Comparison of ENCODE assay signal across 10 cellular contexts in the genomic region with DNA sequence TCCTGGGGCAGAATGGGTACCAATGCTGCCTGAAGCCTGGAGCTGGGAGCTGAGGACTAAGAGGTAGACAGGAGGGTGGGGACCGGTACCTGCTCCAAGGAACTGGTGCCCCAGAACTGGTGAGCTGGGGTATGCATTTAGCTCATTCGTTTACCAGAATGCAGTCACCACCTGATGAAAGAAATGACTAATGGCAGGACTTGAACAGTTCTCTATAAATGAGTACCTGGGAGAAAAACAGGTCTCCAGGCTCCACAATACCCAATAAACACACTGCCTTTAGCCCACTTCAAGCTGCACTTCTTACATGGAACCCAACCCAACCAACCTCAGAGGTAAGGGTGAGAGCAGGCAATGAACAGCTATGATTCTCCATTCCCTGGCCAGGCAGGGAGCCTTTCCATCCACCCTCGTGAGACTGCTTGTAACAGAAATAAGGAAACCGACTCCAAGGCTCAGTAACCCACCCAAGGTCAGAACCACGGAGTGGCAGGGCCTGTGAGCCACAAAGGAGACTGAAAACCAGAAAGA. TPM values are rescaled to one million over a fixed set of nuclear protein-coding genes. Genes with fewer than 3 reads are reported as not detected.
DNase-seq lines count a peak whose midpoint lies in the region; ATAC-seq, FAIRE-seq and TF ChIP-seq lines count a peak whose summit lies in the region.
"Had no signal": no experiment of that assay in that cellular context is flagged by ENCODE, and none has a peak within 500 bp of the region (broad histone marks: within the 10 kb centered on the region; RNA-seq: fewer than 3 reads in every experiment).

No MANE protein-coding gene starts in this region.

- no peak for TF ChIP-seq POLR2A in endothelial cell of umbilical vein (IDR thresholded peaks at IDR 0.05; ENCODE audit: low read depth, low read length)

- H3K36me3 Mint-ChIP-seq in activated T-cell treated with anti-CD3 and anti-CD28 coated beads, Interleukin-2, amount 50 U/mL, for 4 hours (ENCODE audit: insufficient read depth): peaks cover 22% of the 10 kb centered on the region
- peaks cover 72% of the 10 kb centered on the region for H3K36me3 Mint-ChIP-seq in stimulated activated effector memory CD8-positive, alpha-beta T cell treated with anti-CD3 and anti-CD28 coated beads, Interleukin-12 subunit alpha, Interleukin-12 subunit beta, amount 100 ng/mL, for 72 hours

- peaks cover 5% of the 10 kb centered on the region for H4K20me1 ChIP-seq in OCI-LY1 (ENCODE audit: insufficient read depth, low read length)
- peaks cover 4% of the 10 kb centered on the region for H4K20me1 ChIP-seq in endothelial cell of umbilical vein (replicated peaks; ENCODE audit: control insufficient read depth, extremely low read depth, insufficient read depth, low read length)

- no peak overlapping the region for H3K4me3 Mint-ChIP-seq in activated T-cell treated with anti-CD3 and anti-CD28 coated beads, Interleukin-2, amount 50 U/mL, for 4 hours
- peak overlapping the region; percentile 58 for H3K4me3 Mint-ChIP-seq in stimulated activated effector memory CD8-positive, alpha-beta T cell treated with anti-CD3 and anti-CD28 coated beads, Interleukin-12 subunit alpha, Interleukin-12 subunit beta, amount 100 ng/mL, for 72 hours

- H3K9me2 ChIP-seq in OCI-LY1 (ENCODE audit: low read depth, low read length): no peaks in the 10 kb centered on the region

- H3K9me3 Mint-ChIP-seq in activated T-cell treated with anti-CD3 and anti-CD28 coated beads, Interleukin-2, amount 50 U/mL, for 4 hours: no peaks in the 10 kb centered on the region
- H3K9me3 Mint-ChIP-seq in stimulated activated effector memory CD8-positive, alpha-beta T cell treated with anti-CD3 and anti-CD28 coated beads, Interleukin-12 subunit alpha, Interleukin-12 subunit beta, amount 100 ng/mL, for 72 hours: no peaks in the 10 kb centered on the region

- H3K27ac ChIP-seq in OCI-LY1 (ENCODE audit: low read depth, low read length, poor library complexity, severe bottlenecking): no peak overlapping the region
- peak overlapping the region; percentile 83 for H3K27ac ChIP-seq in endothelial cell of umbilical vein (ENCODE audit: insufficient read depth, low read depth, low read length)
- H3K27ac ChIP-seq: KMS-11 had no signal

- H3K27me3 ChIP-seq in OCI-LY1 (ENCODE audit: insufficient read depth, low read length) (no peaks in the 10 kb centered on the region), endothelial cell of umbilical vein (ENCODE audit: control insufficient read depth in 2 of 2, insufficient read depth in 2 of 2, low read length in 2 of 2) (no peaks in the 10 kb centered on the region)

- H2AFZ ChIP-seq in OCI-LY1 (ENCODE audit: low read length) (no peak overlapping the region), endothelial cell of umbilical vein (ENCODE audit: low read depth, low read length) (no peak overlapping the region)

- intact Hi-C loops in endothelial cell of umbilical vein (cut with micrococcal nuclease) (loop anchor here (1.0 kb wide), 2 partner anchors 8 to 12 kb away; no protein-coding TSS in a partner anchor), posterior cingulate gyrus (cut with DNase I) (no loop called here)

- H3K9me3 ChIP-seq in OCI-LY1 (ENCODE audit: low read length) (no peaks in the 10 kb centered on the region), endothelial cell of umbilical vein (replicated peaks; ENCODE audit: control insufficient read depth, insufficient read depth, low read length) (no peaks in the 10 kb centered on the region)

- no peak for DNase-seq in activated T-cell treated with anti-CD3 and anti-CD28 coated beads, Interleukin-2, amount 50 U/mL, for 4 hours
- DNase-seq in activated T-cell treated with anti-CD3 and anti-CD28 coated beads, Interleukin-2, amount 50 U/mL, for 1 hour: no peak
- DNase-seq in endothelial cell of umbilical vein (ENCODE audit: low read depth, low spot score) (peak; percentile 55), posterior cingulate gyrus (no peak), OCI-M1 (lab: John Stamatoyannopoulos, UW) (no peak)
- peak in 1 of 2 donors; percentile 76 for DNase-seq in stimulated activated effector memory CD8-positive, alpha-beta T cell treated with anti-CD3 and anti-CD28 coated beads, Interleukin-12 subunit alpha, Interleukin-12 subunit beta, amount 100 ng/mL, for 72 hours (ENCODE audit: low spot score in 2 of 2)
- DNase-seq: NCI-H82 had no signal

- H3K9ac ChIP-seq in OCI-LY1 (ENCODE audit: low read length) (no peak overlapping the region), endothelial cell of umbilical vein (replicated peaks; ENCODE audit: extremely low read depth, insufficient read depth, low read length) (peak overlapping the region; percentile 18)
- H3K9ac ChIP-seq: KMS-11 had no signal

- H3K4me1 Mint-ChIP-seq in activated T-cell treated with anti-CD3 and anti-CD28 coated beads, Interleukin-2, amount 50 U/mL, for 4 hours (ENCODE audit: low read depth): peaks cover 77% of the 10 kb centered on the region
- peaks cover 66% of the 10 kb centered on the region for H3K4me1 Mint-ChIP-seq in stimulated activated effector memory CD8-positive, alpha-beta T cell treated with anti-CD3 and anti-CD28 coated beads, Interleukin-12 subunit alpha, Interleukin-12 subunit beta, amount 100 ng/mL, for 72 hours

- H3K27ac Mint-ChIP-seq in stimulated activated effector memory CD8-positive, alpha-beta T cell treated with anti-CD3 and anti-CD28 coated beads, Interleukin-12 subunit alpha, Interleukin-12 subunit beta, amount 100 ng/mL, for 72 hours: peak overlapping the region; percentile 93

- TF ChIP-seq CTCF in OCI-LY1 (IDR thresholded peaks at IDR 0.05; ENCODE audit: low read length): no peak
- no peak for TF ChIP-seq CTCF in endothelial cell of umbilical vein (IDR thresholded peaks at IDR 0.05; ENCODE audit: extremely low read depth in 1 of 2, insufficient read depth in 1 of 2, low read depth in 1 of 2, low read length in 2 of 2)

- dilution Hi-C loops in endothelial cell of umbilical vein (cut with MboI; ENCODE audit: extremely low pct_ligation_motif_present, low sequenced_read_pairs): no loop called here

- peaks cover 28% of the 10 kb centered on the region for H3K36me3 ChIP-seq in OCI-LY1 (ENCODE audit: insufficient read depth, low read length)
- peaks cover 2 to 7% of the 10 kb centered on the region in 2 experiments for H3K36me3 ChIP-seq in endothelial cell of umbilical vein (ENCODE audit: control insufficient read depth in 2 of 2, extremely low read depth in 1 of 2, insufficient read depth in 2 of 2, low read length in 2 of 2)

- CTCF ChIA-PET in endothelial cell of umbilical vein (lab: Charles Lee): interaction anchor here (0.7 to 3.2 kb wide), 9 partner anchors 9 to 127 kb away, joined by 3 to 24 read pairs (median 3); a partner anchor contains a TSS

- no peak overlapping the region for H3K4me3 ChIP-seq in OCI-LY1 (ENCODE audit: low read depth, low read length, poor library complexity, severe bottlenecking)
- H3K4me3 ChIP-seq in endothelial cell of umbilical vein (replicated peaks in 1 of 3; ENCODE audit: insufficient read depth in 1 of 3, low read depth in 1 of 3, low read length in 3 of 3): peak overlapping the region in 1 of 3 experiments; percentile 3

- no TSS peak for BruUV-seq in endothelial cell of umbilical vein (replicated peaks; lab: Mats Ljungman, UMichigan)

- H3K4me1 ChIP-seq in OCI-LY1 (ENCODE audit: insufficient read depth, low read length, severe bottlenecking): peaks cover 41% of the 10 kb centered on the region
- H3K4me1 ChIP-seq in endothelial cell of umbilical vein (ENCODE audit: control insufficient read depth, extremely low read depth, insufficient read depth, low read length): peaks cover 100% of the 10 kb centered on the region

- peaks cover 62% of the 10 kb centered on the region for H3K79me2 ChIP-seq in OCI-LY1 (ENCODE audit: insufficient read depth, low read length)
- H3K79me2 ChIP-seq in endothelial cell of umbilical vein (ENCODE audit: control insufficient read depth, insufficient read depth, low read length): peaks cover 99% of the 10 kb centered on the region

- ATAC-seq in activated T-cell treated with anti-CD3 and anti-CD28 coated beads, Interleukin-2, amount 50 U/mL, for 4 hours: peak; percentile 82 to 86
- peak; percentile 89 for ATAC-seq in stimulated activated effector memory CD8-positive, alpha-beta T cell treated with anti-CD3 and anti-CD28 coated beads, Interleukin-12 subunit alpha, Interleukin-12 subunit beta, amount 100 ng/mL, for 72 hours
- ATAC-seq in GM18873 (IDR thresholded peaks at IDR 0.05; ENCODE audit: low FRiP score, unreplicated experiment): no peak

- FAIRE-seq in endothelial cell of umbilical vein (lab: Jason Lieb, UNC): no peak

- POLR2A ChIA-PET in endothelial cell of umbilical vein (lab: Charles Lee): interaction anchor here (1.3 to 2.7 kb wide), 2 partner anchors 9 to 14 kb away, joined by 4 to 11 read pairs; no protein-coding TSS in a partner anchor

- no peaks in the 10 kb centered on the region for H3F3A ChIP-seq in OCI-LY1 (ENCODE audit: insufficient read depth, low read length)

- no peaks in the 10 kb centered on the region for H3K9me1 ChIP-seq in endothelial cell of umbilical vein (replicated peaks; ENCODE audit: control insufficient read depth, extremely low read depth, insufficient read depth, low read length)

- peak overlapping the region; percentile 5; the same call in 1 of the 2 replicates for H3K4me2 ChIP-seq in OCI-LY1 (ENCODE audit: low read length)
- peak overlapping the region; percentile 63 for H3K4me2 ChIP-seq in endothelial cell of umbilical vein (ENCODE audit: insufficient read depth, low read length)
- H3K4me2 ChIP-seq: KMS-11 had no signal

- no peaks in the 10 kb centered on the region for H3K27me3 Mint-ChIP-seq in activated T-cell treated with anti-CD3 and anti-CD28 coated beads, Interleukin-2, amount 50 U/mL, for 4 hours (ENCODE audit: low read depth)

RNA-seq across cellular contexts. Expression of a gene that starts 15.4 kb away (rescaled TPM):
- total RNA-seq in activated T-cell treated with anti-CD3 and anti-CD28 coated beads, Interleukin-2, amount 50 U/mL, for 4 hours: 100 to 1,000 TPM; 253 to 300 (median 258) TPM
- 968 and 982 TPM in 2 replicates for total RNA-seq in endothelial cell of umbilical vein
- polyA plus RNA-seq in endothelial cell of umbilical vein: 1,861 and 1,972 TPM in 2 replicates
- 1,632 and 1,874 TPM in 2 replicates for polyA plus RNA-seq in endothelial cell of umbilical vein (2011; cell fraction: cytosol; rRNA removed)
- polyA plus RNA-seq in endothelial cell of umbilical vein (2011; cell fraction: nucleus; rRNA removed): 571 and 678 TPM in 2 replicates
- 1,466 and 1,504 TPM in 2 replicates for polyA plus RNA-seq in endothelial cell of umbilical vein (2012)
- polyA minus RNA-seq in endothelial cell of umbilical vein: 1,622 and 1,688 TPM in 2 replicates
- 59.7 TPM for polyA minus RNA-seq in endothelial cell of umbilical vein (2011; cell fraction: cytosol; rRNA and poly(A)+ RNA removed)
- 209 and 300 TPM in 2 replicates for polyA minus RNA-seq in endothelial cell of umbilical vein (2011; cell fraction: nucleus; rRNA and poly(A)+ RNA removed)

RNA-seq across cellular contexts. Expression of a gene that starts 48.5 kb away (rescaled TPM):
- 1 to 10 TPM; 1.9 to 3.2 (median 2.2) TPM for total RNA-seq in activated T-cell treated with anti-CD3 and anti-CD28 coated beads, Interleukin-2, amount 50 U/mL, for 4 hours
- 5.5 and 9.0 TPM in 2 replicates for total RNA-seq in endothelial cell of umbilical vein
- 5.8 and 6.9 TPM in 2 replicates for polyA plus RNA-seq in endothelial cell of umbilical vein
- polyA plus RNA-seq in endothelial cell of umbilical vein (2011; cell fraction: cytosol; rRNA removed): 4.6 and 5.5 TPM in 2 replicates
- 11.0 and 11.4 TPM in 2 replicates for polyA plus RNA-seq in endothelial cell of umbilical vein (2011; cell fraction: nucleus; rRNA removed)
- polyA plus RNA-seq in endothelial cell of umbilical vein (2012): 3.1 and 4.8 TPM in 2 replicates
- 1.2 and 2.7 TPM in 2 replicates for polyA minus RNA-seq in endothelial cell of umbilical vein
- polyA minus RNA-seq in endothelial cell of umbilical vein (2011; cell fraction: cytosol; rRNA and poly(A)+ RNA removed): not detected
- polyA minus RNA-seq in endothelial cell of umbilical vein (2011; cell fraction: nucleus; rRNA and poly(A)+ RNA removed): 2.2 and 2.3 TPM in 2 replicates
